In the genomic region with DNA sequence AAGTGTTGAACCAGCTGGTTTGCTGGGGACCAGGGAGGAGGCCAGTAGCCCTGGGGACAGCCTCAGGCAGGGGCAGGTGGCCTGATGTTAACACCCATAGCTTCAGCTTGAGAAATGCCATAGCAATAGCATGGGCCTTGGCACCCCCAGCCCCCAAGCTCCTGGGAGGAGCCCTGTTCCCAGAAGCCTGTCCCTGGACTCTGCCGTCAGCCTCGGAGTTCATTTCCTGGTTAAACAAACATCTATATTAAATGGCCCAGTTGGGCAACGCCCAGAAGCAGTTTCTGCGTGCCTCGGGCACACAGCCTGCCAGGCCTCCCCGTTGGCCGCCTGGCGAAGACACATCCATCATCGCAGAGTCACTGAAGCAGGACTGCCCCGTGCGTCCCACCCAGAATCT, we compare ENCODE assay signal across 12 cellular contexts. TPM values are rescaled to one million over a fixed set of nuclear protein-coding genes. Genes with fewer than 3 reads are reported as not detected.
DNase-seq lines count a peak whose midpoint lies in the region; ATAC-seq and TF ChIP-seq lines count a peak whose summit lies in the region.
"Had no signal": no experiment of that assay in that cellular context is flagged by ENCODE, and none has a peak within 500 bp of the region (broad histone marks: within the 10 kb centered on the region; RNA-seq: fewer than 3 reads in every experiment).

No MANE protein-coding gene starts in this region.

- 49 to 67% (median 56%) methylated on average over 2 to 11 of the region's 11 CpGs for WGBS in heart left ventricle, 4 donors

- peak; percentile 72 for DNase-seq in Daoy (ENCODE audit: low read depth)
- peak; percentile 45 to 57 for DNase-seq in SHP77 (lab: John Stamatoyannopoulos, UW)
- DNase-seq in heart left ventricle = peak; percentile 59 to 75 (median 70)
- peak; percentile 57 for DNase-seq in renal cortical epithelial cell (ENCODE audit: low read depth)
- no peak for DNase-seq in GM23338 (ENCODE audit: low spot score)
- no peak for DNase-seq in DMS53 treated with DMSO at 0.1 percent for 48 hours (lab: John Stamatoyannopoulos, UW; ENCODE audit: unreplicated experiment)
- no peak for DNase-seq in kidney glomerular epithelial cell (lab: John Stamatoyannopoulos, UW)
- DNase-seq: NCI-H1105 treated with DMSO at 0.1 percent for 48 hours, T-helper 2 cell had no signal

- no peak overlapping the region for H3K4me2 ChIP-seq in GM23338

- H3K9me3 Mint-ChIP-seq in GM23338 = no peaks in the 10 kb centered on the region; the same call in 2 of the 3 replicates
- H3K9me3 Mint-ChIP-seq: activated T-helper 1 cell treated with anti-CD3 and anti-CD28 coated beads, Interleukin-12 subunit alpha, Interleukin-12 subunit beta, Interleukin-2, Interleukin-4 antibody, amounts not matched to agents 30 ng/mL and 10 ng/mL and 1 ng/mL, durations not matched to agents 14 hours and 24 hours and 36 hours had no signal

- intact Hi-C loops in heart left ventricle (cut with DNase I) = loop anchor here in 2 of 10 donors (1.0 to 5.0 kb wide), 2 partner anchors 29 to 75 kb away; no protein-coding TSS in a partner anchor

- TF ChIP-seq POLR2A in heart left ventricle (IDR thresholded peaks at IDR 0.05) = peak in 1 of 2 donors; percentile 32

- H3K27ac ChIP-seq in heart left ventricle = peak overlapping the region in 10 of 12 donors; percentile 60 to 78 (median 70)
- H3K27ac ChIP-seq in GM23338 (ENCODE audit: low read depth) = no peak overlapping the region

- H3K4me1 ChIP-seq in heart left ventricle = peaks cover 0 to 56% (median 35%) of the 10 kb centered on the region in 12 donors
- H3K4me1 ChIP-seq in GM23338 (ENCODE audit: insufficient read depth) = peaks cover 13% of the 10 kb centered on the region; the same call in 1 of the 2 replicates

- H3K9me2 ChIP-seq in GM23338 (ENCODE audit: insufficient read depth) = 0 out of 2 replicates have a peak, but pooled peaks cover 4% of the 10 kb centered on the region

- H3K4me1 Mint-ChIP-seq in GM23338 = peaks cover 24% of the 10 kb centered on the region

- H3K9me3 ChIP-seq in heart left ventricle = no peaks in the 10 kb centered on the region

- H3F3A ChIP-seq in GM23338 (replicated peaks; ENCODE audit: low read depth) = no peaks in the 10 kb centered on the region

- peaks cover 2% of the 10 kb centered on the region for H3K27me3 Mint-ChIP-seq in GM23338 (ENCODE audit: insufficient read depth, low read depth, poor library complexity)

- no peak for TF ChIP-seq CTCF in heart left ventricle (IDR thresholded peaks at IDR 0.05)
- TF ChIP-seq CTCF in GM23338 (conservative IDR thresholded peaks at IDR 0.05; ENCODE audit: low read depth in 2 of 2) = no peak

- H3K4me3 Mint-ChIP-seq in GM23338 = no peak overlapping the region
- H3K4me3 Mint-ChIP-seq: activated T-helper 1 cell treated with anti-CD3 and anti-CD28 coated beads, Interleukin-12 subunit alpha, Interleukin-12 subunit beta, Interleukin-2, Interleukin-4 antibody, amounts not matched to agents 30 ng/mL and 10 ng/mL and 1 ng/mL, durations not matched to agents 14 hours and 24 hours and 36 hours had no signal

- H3K79me2 ChIP-seq in GM23338 (replicated peaks; ENCODE audit: insufficient read depth) = no peaks in the 10 kb centered on the region

- peaks cover 0 to 15% (median 0%) of the 10 kb centered on the region in 9 donors for H3K36me3 ChIP-seq in heart left ventricle
- H3K36me3 ChIP-seq in GM23338 (ENCODE audit: insufficient read depth) = no peaks in the 10 kb centered on the region

- no peaks in the 10 kb centered on the region for H4K20me1 ChIP-seq in GM23338 (replicated peaks; ENCODE audit: insufficient read depth)

- H3K27ac Mint-ChIP-seq in GM23338 = no peak overlapping the region
- H3K27ac Mint-ChIP-seq: activated T-helper 1 cell treated with anti-CD3 and anti-CD28 coated beads, Interleukin-12 subunit alpha, Interleukin-12 subunit beta, Interleukin-2, Interleukin-4 antibody, amounts not matched to agents 30 ng/mL and 10 ng/mL and 1 ng/mL, durations not matched to agents 14 hours and 24 hours and 36 hours had no signal

- ATAC-seq in heart left ventricle = peak; percentile 65 to 86 (median 75)
- ATAC-seq in GM23338 = no peak
- no peak for ATAC-seq in GM18868 (IDR thresholded peaks at IDR 0.05; ENCODE audit: unreplicated experiment)

- no peak overlapping the region for H3K4me3 ChIP-seq in heart left ventricle
- no peak overlapping the region for H3K4me3 ChIP-seq in GM23338

- no peaks in the 10 kb centered on the region for H3K36me3 Mint-ChIP-seq in GM23338 (ENCODE audit: low read depth)

- H2AFZ ChIP-seq in GM23338 = no peak overlapping the region

- H3K27me3 ChIP-seq in heart left ventricle (no peaks in the 10 kb centered on the region), GM23338 (ENCODE audit: insufficient read depth) (no peaks in the 10 kb centered on the region)

TF ChIP-seq in GM23338, 12 proteins besides CTCF, POLR2A, EP300 and RAD21 (continues in another document):
- TF ChIP-seq, protein P1, sequence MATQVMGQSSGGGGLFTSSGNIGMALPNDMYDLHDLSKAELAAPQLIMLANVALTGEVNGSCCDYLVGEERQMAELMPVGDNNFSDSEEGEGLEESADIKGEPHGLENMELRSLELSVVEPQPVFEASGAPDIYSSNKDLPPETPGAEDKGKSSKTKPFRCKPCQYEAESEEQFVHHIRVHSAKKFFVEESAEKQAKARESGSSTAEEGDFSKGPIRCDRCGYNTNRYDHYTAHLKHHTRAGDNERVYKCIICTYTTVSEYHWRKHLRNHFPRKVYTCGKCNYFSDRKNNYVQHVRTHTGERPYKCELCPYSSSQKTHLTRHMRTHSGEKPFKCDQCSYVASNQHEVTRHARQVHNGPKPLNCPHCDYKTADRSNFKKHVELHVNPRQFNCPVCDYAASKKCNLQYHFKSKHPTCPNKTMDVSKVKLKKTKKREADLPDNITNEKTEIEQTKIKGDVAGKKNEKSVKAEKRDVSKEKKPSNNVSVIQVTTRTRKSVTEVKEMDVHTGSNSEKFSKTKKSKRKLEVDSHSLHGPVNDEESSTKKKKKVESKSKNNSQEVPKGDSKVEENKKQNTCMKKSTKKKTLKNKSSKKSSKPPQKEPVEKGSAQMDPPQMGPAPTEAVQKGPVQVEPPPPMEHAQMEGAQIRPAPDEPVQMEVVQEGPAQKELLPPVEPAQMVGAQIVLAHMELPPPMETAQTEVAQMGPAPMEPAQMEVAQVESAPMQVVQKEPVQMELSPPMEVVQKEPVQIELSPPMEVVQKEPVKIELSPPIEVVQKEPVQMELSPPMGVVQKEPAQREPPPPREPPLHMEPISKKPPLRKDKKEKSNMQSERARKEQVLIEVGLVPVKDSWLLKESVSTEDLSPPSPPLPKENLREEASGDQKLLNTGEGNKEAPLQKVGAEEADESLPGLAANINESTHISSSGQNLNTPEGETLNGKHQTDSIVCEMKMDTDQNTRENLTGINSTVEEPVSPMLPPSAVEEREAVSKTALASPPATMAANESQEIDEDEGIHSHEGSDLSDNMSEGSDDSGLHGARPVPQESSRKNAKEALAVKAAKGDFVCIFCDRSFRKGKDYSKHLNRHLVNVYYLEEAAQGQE (IDR thresholded peaks at IDR 0.05; ENCODE audit: unreplicated experiment) = no peak
- TF ChIP-seq POLR2AphosphoS5 (IDR thresholded peaks at IDR 0.05; ENCODE audit: low read depth) (no peak), CREB1 (CRISPR knock-in tag; IDR thresholded peaks at IDR 0.05; ENCODE audit: low read depth) (no peak), STAT1 (IDR thresholded peaks at IDR 0.05; ENCODE audit: unreplicated experiment) (no peak), JUNB (IDR thresholded peaks at IDR 0.05; ENCODE audit: unreplicated experiment) (no peak)

RNA-seq across cellular contexts. Expression of a gene that starts 58.2 kb away (rescaled TPM):
- 6.1 and 7.0 TPM in 2 replicates for total RNA-seq in Daoy (2014; rRNA removed; shearing (Covaris generic))
- total RNA-seq in heart left ventricle = 10 to 100 TPM; 10.2 to 22.5 (median 15.1) TPM
- polyA plus RNA-seq in heart left ventricle = 10 to 100 TPM in 1 of 2 donors, 1 to 10 TPM in 1; 6.4 to 12.8 TPM
- total RNA-seq in renal cortical epithelial cell = 0.30 and 3.3 TPM in 2 replicates
- total RNA-seq in GM23338 (2014; rRNA removed; shearing (Covaris generic)) = 12.2 and 19.0 TPM in 2 replicates
- 6.9 and 7.4 TPM in 2 replicates for polyA plus RNA-seq in GM23338 (2016; fragmentation: Nextera tagmentation; extraction: Ambion mirVana)
- total RNA-seq: activated T-helper 1 cell treated with anti-CD3 and anti-CD28 coated beads, Interleukin-12 subunit alpha, Interleukin-12 subunit beta, Interleukin-2, Interleukin-4 antibody, amounts not matched to agents 30 ng/mL and 10 ng/mL and 1 ng/mL, durations not matched to agents 14 hours and 24 hours and 36 hours had no signal
- polyA plus RNA-seq: neural cell had no signal

Comparison
In these comparisons a context has a peak if more than half of its experiments do, and no peak if none do; other contexts are left out.
1. DNase-seq: peak in Daoy (single experiment), SHP77 (2 of 2), heart left ventricle (5 of 5) and renal cortical epithelial cell (single experiment); none in GM23338 (single experiment), DMS53 treated with DMSO at 0.1 percent for 48 hours (single experiment) and kidney glomerular epithelial cell (single experiment).
2. ATAC-seq: peak in heart left ventricle (4 of 4); none in GM23338 (single experiment) and GM18868 (single experiment).